ENCODE assay signal across 15 cellular contexts in the genomic region with DNA sequence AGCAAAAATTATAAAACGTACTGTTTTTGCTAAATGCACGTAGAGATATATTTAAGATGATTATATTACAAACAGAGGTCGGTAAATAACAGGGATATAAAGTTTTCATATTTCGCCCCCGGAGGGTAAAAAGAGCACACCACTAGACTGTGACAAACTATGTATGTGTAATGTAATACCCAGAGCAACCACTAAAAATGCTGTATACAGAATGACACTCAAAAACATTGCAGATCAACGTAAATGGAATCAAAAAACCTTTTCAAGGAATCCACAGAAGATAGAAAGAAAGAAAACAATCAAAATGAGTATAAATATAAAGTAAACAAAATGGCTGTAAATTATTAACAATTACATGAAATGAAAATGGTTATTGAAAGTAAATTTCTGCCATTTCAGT. TPM values are rescaled to one million over a fixed set of nuclear protein-coding genes. Genes with fewer than 3 reads are reported as not detected.
DNase-seq lines count a peak whose midpoint lies in the region; ATAC-seq, FAIRE-seq and TF ChIP-seq lines count a peak whose summit lies in the region.
"Had no signal": no experiment of that assay in that cellular context is flagged by ENCODE, and none has a peak within 500 bp of the region (broad histone marks: within the 10 kb centered on the region; RNA-seq: fewer than 3 reads in every experiment).

No MANE protein-coding gene starts in this region.

- no peak overlapping the region for H2AFZ ChIP-seq in Loucy (ENCODE audit: low read length)

- FAIRE-seq in A549 (lab: Jason Lieb, UNC), result no peak
- FAIRE-seq in H54 (lab: Jason Lieb, UNC), result no peak

- no peaks in the 10 kb centered on the region for H4K20me1 ChIP-seq in Loucy (ENCODE audit: insufficient read depth, low read length, poor library complexity, severe bottlenecking)

- TF ChIP-seq RAD21 in A549 (conservative IDR thresholded peaks at IDR 0.05 in 1 of 2, IDR thresholded peaks at IDR 0.05 in 1 of 2), result no peak

- no peak for TF ChIP-seq EP300 in A549 (IDR thresholded peaks at IDR 0.05)

- CTCF ChIA-PET in A549 (lab: Yijun Ruan, JAX), result no interaction called here

- no peak overlapping the region for H3K27ac ChIP-seq in A549
- no peak overlapping the region for H3K27ac ChIP-seq in esophagus squamous epithelium

- intact Hi-C loops in esophagus squamous epithelium (cut with DNase I), result no loop called here

- H3K9me3 Mint-ChIP-seq in endothelial cell (ENCODE audit: unreplicated experiment), result no peaks in the 10 kb centered on the region

- no peaks in the 10 kb centered on the region for H3K79me2 ChIP-seq in Loucy (ENCODE audit: insufficient read depth, low read length)

- H3K9me2 ChIP-seq in Loucy (replicated peaks; ENCODE audit: low read depth, low read length), result no peaks in the 10 kb centered on the region

- no peaks in the 10 kb centered on the region for H3K27me3 Mint-ChIP-seq in endothelial cell (ENCODE audit: unreplicated experiment)

- H3K4me1 Mint-ChIP-seq in endothelial cell (ENCODE audit: unreplicated experiment), result peaks cover 2% of the 10 kb centered on the region

- no peaks in the 10 kb centered on the region for H3F3A ChIP-seq in Loucy (ENCODE audit: low read depth)

- no peak overlapping the region for H3K27ac Mint-ChIP-seq in endothelial cell (ENCODE audit: unreplicated experiment)

- no peak for TF ChIP-seq CTCF in A549 (IDR thresholded peaks at IDR 0.05)
- peak; percentile 18; the same call in 1 of the 2 replicates for TF ChIP-seq CTCF in GM12874 (IDR thresholded peaks at IDR 0.05; ENCODE audit: insufficient read depth, low read depth, low read length)
- peak; percentile 40 for TF ChIP-seq CTCF in Loucy (conservative IDR thresholded peaks at IDR 0.05; ENCODE audit: low read length)
- peak; percentile 73 for TF ChIP-seq CTCF in endothelial cell (IDR thresholded peaks at IDR 0.05; ENCODE audit: unreplicated experiment)
- TF ChIP-seq CTCF in esophagus squamous epithelium (IDR thresholded peaks at IDR 0.05), result peak in 2 of 6 experiments; percentile 6 to 15

- no peaks in the 10 kb centered on the region for H3K36me3 Mint-ChIP-seq in endothelial cell (ENCODE audit: low read depth, unreplicated experiment)

- no peak overlapping the region for H3K4me2 ChIP-seq in A549
- H3K4me2 ChIP-seq in Loucy (ENCODE audit: low read depth, low read length, poor library complexity, severe bottlenecking), result no peak overlapping the region

- no peak overlapping the region for H3K4me3 ChIP-seq in A549
- no peak overlapping the region for H3K4me3 ChIP-seq in Loucy (ENCODE audit: low read length, poor library complexity, severe bottlenecking)
- H3K4me3 ChIP-seq in esophagus squamous epithelium, result no peak overlapping the region

- H3K4me1 ChIP-seq in A549 (no peaks in the 10 kb centered on the region), Loucy (ENCODE audit: insufficient read depth, low read length, poor library complexity, severe bottlenecking) (no peaks in the 10 kb centered on the region), esophagus squamous epithelium (no peaks in the 10 kb centered on the region)

- H3K27me3 ChIP-seq in Loucy (ENCODE audit: insufficient read depth, low read length, poor library complexity, severe bottlenecking) (no peaks in the 10 kb centered on the region), esophagus squamous epithelium (no peaks in the 10 kb centered on the region)

- ATAC-seq in A549, result peak; percentile 74 to 82; a peak in 5 of 6 replicates

- H3K4me3 Mint-ChIP-seq in endothelial cell (ENCODE audit: unreplicated experiment), result no peak overlapping the region

- H3K36me3 ChIP-seq in Loucy (ENCODE audit: insufficient read depth, low read length) (no peaks in the 10 kb centered on the region), esophagus squamous epithelium (no peaks in the 10 kb centered on the region)

- no peak for TF ChIP-seq POLR2A in A549 (IDR thresholded peaks at IDR 0.05; ENCODE audit: low read length)
- no peak for TF ChIP-seq POLR2A in H54 (IDR thresholded peaks at IDR 0.05; ENCODE audit: low read depth, low read length)
- no peak for TF ChIP-seq POLR2A in esophagus squamous epithelium (IDR thresholded peaks at IDR 0.05)

- H3K9me3 ChIP-seq in A549 (no peaks in the 10 kb centered on the region), Loucy (ENCODE audit: insufficient read depth, low read depth, low read length) (no peaks in the 10 kb centered on the region), esophagus squamous epithelium (no peaks in the 10 kb centered on the region)

- H3K9ac ChIP-seq in Loucy (ENCODE audit: low read depth, low read length, poor library complexity, severe bottlenecking), result no peak overlapping the region

- WGBS in A549 (ENCODE audit: missing lambda C conversion rate), result 9% methylated on average over 6 of the region's 6 CpGs
- WGBS in esophagus squamous epithelium, 2 donors, result 76 to 85% methylated on average over 6 of the region's 6 CpGs

- DNase-seq in A549 (ENCODE audit: low read depth in 1 of 2, low spot score in 1 of 2), result peak in 1 of 2 experiments; percentile 1
- DNase-seq in endothelial cell (ENCODE audit: low spot score), result no peak
- DNase-seq in kidney tubule cell (ENCODE audit: low spot score), result no peak
- DNase-seq in H54 (ENCODE audit: insufficient read length, low spot score), result no peak
- DNase-seq in esophagus squamous epithelium (lab: John Stamatoyannopoulos, UW), result no peak
- no peak for DNase-seq in HPDE6-E6E7 (ENCODE audit: extremely low spot score)
- DNase-seq: activated CD4-positive, alpha-beta T cell treated with anti-CD3 and anti-CD28 coated beads for 4 hours; HCEC 1CT; midbrain; NCI-H1048; stimulated activated CD4-positive, alpha-beta T cell treated with anti-CD3 and anti-CD28 coated beads, Interleukin-4, amount 100 ng/mL, for 1 hour; stimulated activated naive CD4-positive, alpha-beta T cell treated with Interleukin-2 at 50 U/mL for 16 hours had no signal

- POLR2A ChIA-PET in A549 (lab: Yijun Ruan, JAX), result no interaction called here

TF ChIP-seq in A549, 52 proteins besides CTCF, POLR2A, EP300 and RAD21:
- TF ChIP-seq RNF2 (IDR thresholded peaks at IDR 0.05; ENCODE audit: borderline replicate concordance, low read depth) (no peak), FOSL2 (IDR thresholded peaks at IDR 0.05) (no peak), FOSL2 (CRISPR knock-in tag; IDR thresholded peaks at IDR 0.05) (no peak), FOXS1 (CRISPR knock-in tag; IDR thresholded peaks at IDR 0.05) (no peak), MAFK (IDR thresholded peaks at IDR 0.05; ENCODE audit: partially characterized antibody) (no peak), HEYL (CRISPR knock-in tag; IDR thresholded peaks at IDR 0.05) (no peak), RARB (CRISPR knock-in tag; IDR thresholded peaks at IDR 0.05) (no peak)

RNA-seq across cellular contexts. Expression of a gene that starts 37.6 kb away (rescaled TPM):
- not detected in 2 replicates for polyA plus RNA-seq in A549 (2011; rRNA removed)
- polyA plus RNA-seq in A549 (2012; cell fraction: cytosol; rRNA removed), result not detected in 2 replicates
- polyA plus RNA-seq in A549 (2012; cell fraction: nucleus; rRNA removed), result not detected in 2 replicates
- polyA plus RNA-seq in A549 (2017; fragmentation: RNase III; extraction: RNeasy Plus Mini Kit Qiagen cat#74134 plus additional on column Dnase treatment), result not detected in 3 replicates
- not detected in 2 replicates for polyA minus RNA-seq in A549 (2011; rRNA and poly(A)+ RNA removed)
- total RNA-seq in endothelial cell (ENCODE audit: unreplicated experiment), result not detected
- total RNA-seq in esophagus squamous epithelium, result not detected
- total RNA-seq: pulmonary artery endothelial cell had no signal

RNA-seq across cellular contexts. Expression of a gene that starts 47.6 kb away (rescaled TPM):
- polyA plus RNA-seq in A549 (2011; rRNA removed) (not detected in 2 replicates), A549 (2017; fragmentation: RNase III; extraction: RNeasy Plus Mini Kit Qiagen cat#74134 plus additional on column Dnase treatment) (not detected in 3 replicates)
- polyA plus RNA-seq in A549 (2012; cell fraction: cytosol; rRNA removed), result not detected in 2 replicates
- polyA plus RNA-seq in A549 (2012; cell fraction: nucleus; rRNA removed), result not detected in 2 replicates
- polyA minus RNA-seq in A549 (2011; rRNA and poly(A)+ RNA removed), result not detected in 2 replicates
- total RNA-seq in endothelial cell (ENCODE audit: unreplicated experiment) (not detected), esophagus squamous epithelium (not detected)
- total RNA-seq: pulmonary artery endothelial cell had no signal
